2 cellular contexts compared by ENCODE assay signal in the genomic region with DNA sequence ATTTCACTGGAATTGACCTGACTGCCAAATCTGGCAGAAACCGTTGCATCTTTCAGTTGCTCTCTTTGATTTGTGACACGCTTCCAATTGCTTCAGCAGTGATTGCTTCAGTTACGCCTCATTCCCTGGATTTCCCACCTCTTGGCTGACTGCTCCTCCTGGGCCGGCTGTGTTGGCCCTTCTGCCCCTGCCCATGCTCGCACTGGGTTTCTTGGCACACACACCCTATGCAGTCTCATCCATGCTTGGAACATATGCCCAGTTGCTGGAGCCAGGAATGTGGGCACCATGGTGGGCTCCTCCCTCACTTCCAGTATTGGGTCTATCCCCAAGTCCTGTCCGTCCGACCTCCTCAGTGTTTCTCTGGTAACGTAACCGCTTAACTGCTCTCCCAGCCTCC.
TF ChIP-seq lines count a peak whose summit lies in the region.

No MANE protein-coding gene starts in this region.

TF ChIP-seq in GM23338, 12 proteins besides CTCF, POLR2A, EP300 and RAD21 (continues in another document):
- TF ChIP-seq, protein P1, sequence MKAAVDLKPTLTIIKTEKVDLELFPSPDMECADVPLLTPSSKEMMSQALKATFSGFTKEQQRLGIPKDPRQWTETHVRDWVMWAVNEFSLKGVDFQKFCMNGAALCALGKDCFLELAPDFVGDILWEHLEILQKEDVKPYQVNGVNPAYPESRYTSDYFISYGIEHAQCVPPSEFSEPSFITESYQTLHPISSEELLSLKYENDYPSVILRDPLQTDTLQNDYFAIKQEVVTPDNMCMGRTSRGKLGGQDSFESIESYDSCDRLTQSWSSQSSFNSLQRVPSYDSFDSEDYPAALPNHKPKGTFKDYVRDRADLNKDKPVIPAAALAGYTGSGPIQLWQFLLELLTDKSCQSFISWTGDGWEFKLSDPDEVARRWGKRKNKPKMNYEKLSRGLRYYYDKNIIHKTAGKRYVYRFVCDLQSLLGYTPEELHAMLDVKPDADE (IDR thresholded peaks at IDR 0.05) = no peak
- TF ChIP-seq ZNF114 (CRISPR knock-in tag; IDR thresholded peaks at IDR 0.05) = no peak
- no peak for TF ChIP-seq EZH2phosphoT487 (IDR thresholded peaks at IDR 0.05; ENCODE audit: unreplicated experiment)
- TF ChIP-seq, protein P2, sequence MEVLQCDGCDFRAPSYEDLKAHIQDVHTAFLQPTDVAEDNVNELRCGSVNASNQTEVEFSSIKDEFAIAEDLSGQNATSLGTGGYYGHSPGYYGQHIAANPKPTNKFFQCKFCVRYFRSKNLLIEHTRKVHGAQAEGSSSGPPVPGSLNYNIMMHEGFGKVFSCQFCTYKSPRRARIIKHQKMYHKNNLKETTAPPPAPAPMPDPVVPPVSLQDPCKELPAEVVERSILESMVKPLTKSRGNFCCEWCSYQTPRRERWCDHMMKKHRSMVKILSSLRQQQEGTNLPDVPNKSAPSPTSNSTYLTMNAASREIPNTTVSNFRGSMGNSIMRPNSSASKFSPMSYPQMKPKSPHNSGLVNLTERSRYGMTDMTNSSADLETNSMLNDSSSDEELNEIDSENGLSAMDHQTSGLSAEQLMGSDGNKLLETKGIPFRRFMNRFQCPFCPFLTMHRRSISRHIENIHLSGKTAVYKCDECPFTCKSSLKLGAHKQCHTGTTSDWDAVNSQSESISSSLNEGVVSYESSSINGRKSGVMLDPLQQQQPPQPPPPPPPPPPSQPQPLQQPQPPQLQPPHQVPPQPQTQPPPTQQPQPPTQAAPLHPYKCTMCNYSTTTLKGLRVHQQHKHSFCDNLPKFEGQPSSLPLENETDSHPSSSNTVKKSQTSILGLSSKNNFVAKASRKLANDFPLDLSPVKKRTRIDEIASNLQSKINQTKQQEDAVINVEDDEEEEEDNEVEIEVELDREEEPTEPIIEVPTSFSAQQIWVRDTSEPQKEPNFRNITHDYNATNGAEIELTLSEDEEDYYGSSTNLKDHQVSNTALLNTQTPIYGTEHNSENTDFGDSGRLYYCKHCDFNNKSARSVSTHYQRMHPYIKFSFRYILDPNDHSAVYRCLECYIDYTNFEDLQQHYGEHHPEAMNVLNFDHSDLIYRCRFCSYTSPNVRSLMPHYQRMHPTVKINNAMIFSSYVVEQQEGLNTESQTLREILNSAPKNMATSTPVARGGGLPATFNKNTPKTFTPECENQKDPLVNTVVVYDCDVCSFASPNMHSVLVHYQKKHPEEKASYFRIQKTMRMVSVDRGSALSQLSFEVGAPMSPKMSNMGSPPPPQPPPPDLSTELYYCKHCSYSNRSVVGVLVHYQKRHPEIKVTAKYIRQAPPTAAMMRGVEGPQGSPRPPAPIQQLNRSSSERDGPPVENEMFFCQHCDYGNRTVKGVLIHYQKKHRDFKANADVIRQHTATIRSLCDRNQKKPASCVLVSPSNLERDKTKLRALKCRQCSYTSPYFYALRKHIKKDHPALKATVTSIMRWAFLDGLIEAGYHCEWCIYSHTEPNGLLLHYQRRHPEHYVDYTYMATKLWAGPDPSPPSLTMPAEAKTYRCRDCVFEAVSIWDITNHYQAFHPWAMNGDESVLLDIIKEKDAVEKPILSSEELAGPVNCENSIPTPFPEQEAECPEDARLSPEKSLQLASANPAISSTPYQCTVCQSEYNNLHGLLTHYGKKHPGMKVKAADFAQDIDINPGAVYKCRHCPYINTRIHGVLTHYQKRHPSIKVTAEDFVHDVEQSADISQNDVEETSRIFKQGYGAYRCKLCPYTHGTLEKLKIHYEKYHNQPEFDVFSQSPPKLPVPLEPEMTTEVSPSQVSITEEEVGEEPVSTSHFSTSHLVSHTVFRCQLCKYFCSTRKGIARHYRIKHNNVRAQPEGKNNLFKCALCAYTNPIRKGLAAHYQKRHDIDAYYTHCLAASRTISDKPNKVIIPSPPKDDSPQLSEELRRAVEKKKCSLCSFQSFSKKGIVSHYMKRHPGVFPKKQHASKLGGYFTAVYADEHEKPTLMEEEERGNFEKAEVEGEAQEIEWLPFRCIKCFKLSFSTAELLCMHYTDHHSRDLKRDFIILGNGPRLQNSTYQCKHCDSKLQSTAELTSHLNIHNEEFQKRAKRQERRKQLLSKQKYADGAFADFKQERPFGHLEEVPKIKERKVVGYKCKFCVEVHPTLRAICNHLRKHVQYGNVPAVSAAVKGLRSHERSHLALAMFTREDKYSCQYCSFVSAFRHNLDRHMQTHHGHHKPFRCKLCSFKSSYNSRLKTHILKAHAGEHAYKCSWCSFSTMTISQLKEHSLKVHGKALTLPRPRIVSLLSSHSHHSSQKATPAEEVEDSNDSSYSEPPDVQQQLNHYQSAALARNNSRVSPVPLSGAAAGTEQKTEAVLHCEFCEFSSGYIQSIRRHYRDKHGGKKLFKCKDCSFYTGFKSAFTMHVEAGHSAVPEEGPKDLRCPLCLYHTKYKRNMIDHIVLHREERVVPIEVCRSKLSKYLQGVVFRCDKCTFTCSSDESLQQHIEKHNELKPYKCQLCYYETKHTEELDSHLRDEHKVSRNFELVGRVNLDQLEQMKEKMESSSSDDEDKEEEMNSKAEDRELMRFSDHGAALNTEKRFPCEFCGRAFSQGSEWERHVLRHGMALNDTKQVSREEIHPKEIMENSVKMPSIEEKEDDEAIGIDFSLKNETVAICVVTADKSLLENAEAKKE (CRISPR knock-in tag; IDR thresholded peaks at IDR 0.05) = no peak
- TF ChIP-seq, protein P3, sequence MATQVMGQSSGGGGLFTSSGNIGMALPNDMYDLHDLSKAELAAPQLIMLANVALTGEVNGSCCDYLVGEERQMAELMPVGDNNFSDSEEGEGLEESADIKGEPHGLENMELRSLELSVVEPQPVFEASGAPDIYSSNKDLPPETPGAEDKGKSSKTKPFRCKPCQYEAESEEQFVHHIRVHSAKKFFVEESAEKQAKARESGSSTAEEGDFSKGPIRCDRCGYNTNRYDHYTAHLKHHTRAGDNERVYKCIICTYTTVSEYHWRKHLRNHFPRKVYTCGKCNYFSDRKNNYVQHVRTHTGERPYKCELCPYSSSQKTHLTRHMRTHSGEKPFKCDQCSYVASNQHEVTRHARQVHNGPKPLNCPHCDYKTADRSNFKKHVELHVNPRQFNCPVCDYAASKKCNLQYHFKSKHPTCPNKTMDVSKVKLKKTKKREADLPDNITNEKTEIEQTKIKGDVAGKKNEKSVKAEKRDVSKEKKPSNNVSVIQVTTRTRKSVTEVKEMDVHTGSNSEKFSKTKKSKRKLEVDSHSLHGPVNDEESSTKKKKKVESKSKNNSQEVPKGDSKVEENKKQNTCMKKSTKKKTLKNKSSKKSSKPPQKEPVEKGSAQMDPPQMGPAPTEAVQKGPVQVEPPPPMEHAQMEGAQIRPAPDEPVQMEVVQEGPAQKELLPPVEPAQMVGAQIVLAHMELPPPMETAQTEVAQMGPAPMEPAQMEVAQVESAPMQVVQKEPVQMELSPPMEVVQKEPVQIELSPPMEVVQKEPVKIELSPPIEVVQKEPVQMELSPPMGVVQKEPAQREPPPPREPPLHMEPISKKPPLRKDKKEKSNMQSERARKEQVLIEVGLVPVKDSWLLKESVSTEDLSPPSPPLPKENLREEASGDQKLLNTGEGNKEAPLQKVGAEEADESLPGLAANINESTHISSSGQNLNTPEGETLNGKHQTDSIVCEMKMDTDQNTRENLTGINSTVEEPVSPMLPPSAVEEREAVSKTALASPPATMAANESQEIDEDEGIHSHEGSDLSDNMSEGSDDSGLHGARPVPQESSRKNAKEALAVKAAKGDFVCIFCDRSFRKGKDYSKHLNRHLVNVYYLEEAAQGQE (IDR thresholded peaks at IDR 0.05; ENCODE audit: unreplicated experiment) = no peak
- TF ChIP-seq NANOG (IDR thresholded peaks at IDR 0.05; ENCODE audit: borderline replicate concordance) = no peak
- TF ChIP-seq POLR2AphosphoS5 (IDR thresholded peaks at IDR 0.05; ENCODE audit: low read depth) = no peak
- no peak for TF ChIP-seq JUNB (IDR thresholded peaks at IDR 0.05; ENCODE audit: unreplicated experiment)
- TF ChIP-seq ZNF331 (CRISPR knock-in tag; IDR thresholded peaks at IDR 0.05; ENCODE audit: low read depth) = no peak
- TF ChIP-seq CREB1 (CRISPR knock-in tag; IDR thresholded peaks at IDR 0.05; ENCODE audit: low read depth) = no peak

TF ChIP-seq in K562, 482 proteins besides CTCF, POLR2A, EP300 and RAD21:
- TF ChIP-seq KDM1A (IDR thresholded peaks at IDR 0.05) = peak; percentile 43 to 54; a peak in 1 of 4 replicates
- TF ChIP-seq PHTF2 (CRISPR knock-in tag; IDR thresholded peaks at IDR 0.05) = no peak
